In the genomic region with DNA sequence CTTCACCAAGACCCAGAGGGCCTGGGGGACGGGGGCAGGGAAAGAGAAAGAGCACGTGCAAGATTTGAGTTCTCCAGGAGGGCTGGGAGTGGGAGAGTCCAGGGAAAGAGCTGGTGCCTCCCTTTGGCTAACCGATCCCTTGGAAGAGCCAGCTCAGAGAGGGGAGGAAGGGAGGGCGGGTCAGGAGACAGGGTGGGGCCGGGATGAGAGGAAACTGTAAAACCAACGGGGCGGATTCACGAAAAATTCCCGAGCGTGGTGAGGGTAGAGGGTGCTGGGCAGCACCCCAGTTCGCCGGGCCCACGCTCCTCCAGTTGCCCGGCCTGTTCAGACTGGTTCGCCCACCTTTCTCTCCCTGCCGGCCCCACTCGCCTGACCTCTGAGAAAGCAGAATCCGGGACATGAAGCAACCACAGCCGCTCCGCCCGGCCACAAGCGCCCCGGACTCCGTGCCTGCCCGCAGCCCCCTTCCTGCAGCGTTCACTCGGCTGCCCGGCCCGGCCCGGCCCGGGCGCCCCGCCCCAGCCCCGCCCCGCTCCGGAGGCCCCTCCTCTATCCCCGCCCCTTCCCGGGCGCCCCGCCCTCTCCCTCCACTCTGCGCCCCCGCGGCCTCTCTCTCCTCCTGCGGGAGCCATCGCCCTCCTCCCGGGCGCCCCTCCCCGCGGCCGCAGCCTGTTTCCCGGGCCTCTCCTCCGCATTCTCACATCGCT, we compare ENCODE assay signal across 9 cellular contexts.
DNase-seq lines count a peak whose midpoint lies in the region; ATAC-seq lines count a peak whose summit lies in the region.
"Had no signal": no experiment of that assay in that cellular context is flagged by ENCODE, and none has a peak within 500 bp of the region (broad histone marks: within the 10 kb centered on the region; RNA-seq: fewer than 3 reads in every experiment).

No MANE protein-coding gene starts in this region.

- H3K4me1 ChIP-seq in endocrine pancreas (ENCODE audit: control insufficient read depth, insufficient read depth, low read length) (no peaks in the 10 kb centered on the region), mesendoderm (ENCODE audit: control insufficient read depth, low read depth, low read length) (peaks cover 3% of the 10 kb centered on the region)

- peak overlapping the region; percentile 18 for H3K27ac ChIP-seq in mesendoderm (ENCODE audit: low read depth, low read length)
- H3K27ac ChIP-seq: 22Rv1 had no signal

- H2BK5ac ChIP-seq in mesendoderm (ENCODE audit: low read length) = no peak overlapping the region

- peak overlapping the region; percentile 15 for H3K9ac ChIP-seq in endocrine pancreas (ENCODE audit: control insufficient read depth, insufficient read depth, low read length)
- peak overlapping the region; percentile 75 for H3K9ac ChIP-seq in mesendoderm (ENCODE audit: low read length)

- no peak overlapping the region for H2BK15ac ChIP-seq in mesendoderm (replicated peaks; ENCODE audit: low read depth)

- peak; percentile 57 to 81 (median 74) for DNase-seq in NCI-H1417 (lab: John Stamatoyannopoulos, UW)
- no peak for DNase-seq in NCI-H1417 treated with DMSO at 0.1 percent for 48 hours (lab: John Stamatoyannopoulos, UW)
- peak; percentile 85 for DNase-seq in NCI-H748 (lab: John Stamatoyannopoulos, UW; ENCODE audit: unreplicated experiment)
- peak; percentile 17 for DNase-seq in activated CD8-positive, alpha-beta memory T cell treated with anti-CD3 and anti-CD28 coated beads, Interleukin-2, amount 50 U/mL, for 24 hours (ENCODE audit: extremely low read depth)
- DNase-seq in mesendoderm = peak; percentile 78
- peak; percentile 45 for DNase-seq in stimulated activated CD8-positive, alpha-beta memory T cell treated with anti-CD3 and anti-CD28 coated beads, Interleukin-12 subunit alpha, Interleukin-12 subunit beta, amount 100 ng/mL, for 4 hours (ENCODE audit: low read depth)

- WGBS in mesendoderm (ENCODE audit: extremely low coverage, insufficient coverage, low lambda C conversion rate) = no CpG with 5 or more reads among the region's 53 CpGs

- no peaks in the 10 kb centered on the region for H3K9me3 ChIP-seq in endocrine pancreas (ENCODE audit: control insufficient read depth, low read length)

- ATAC-seq in HG03103 (IDR thresholded peaks at IDR 0.05; ENCODE audit: low read depth, unreplicated experiment) = peak; percentile 86

- H3K23ac ChIP-seq in mesendoderm (ENCODE audit: low read length) = no peak overlapping the region

- H3K4ac ChIP-seq in mesendoderm (ENCODE audit: low read depth, low read length) = no peak overlapping the region

- peak overlapping the region; percentile 87 for H3K56ac ChIP-seq in mesendoderm (ENCODE audit: low read length)

- no peaks in the 10 kb centered on the region for H3K27me3 ChIP-seq in endocrine pancreas (ENCODE audit: control insufficient read depth, insufficient read depth, low read length)
- H3K27me3 ChIP-seq in mesendoderm (ENCODE audit: insufficient read depth, low read length, poor library complexity) = no peaks in the 10 kb centered on the region

- no peak overlapping the region for H4K8ac ChIP-seq in mesendoderm (ENCODE audit: low read depth, low read length)

- H2BK120ac ChIP-seq in mesendoderm (ENCODE audit: low read depth, low read length) = no peak overlapping the region

- H3K4me2 ChIP-seq in mesendoderm (ENCODE audit: low read length) = peak overlapping the region; percentile 77

- H4K5ac ChIP-seq in mesendoderm (ENCODE audit: low read length) = no peak overlapping the region

- H3K79me2 ChIP-seq in mesendoderm (ENCODE audit: control insufficient read depth, insufficient read depth, low read length) = no peaks in the 10 kb centered on the region

- no peaks in the 10 kb centered on the region for H3K36me3 ChIP-seq in endocrine pancreas (ENCODE audit: control insufficient read depth, insufficient read depth, low read length)
- no peaks in the 10 kb centered on the region for H3K36me3 ChIP-seq in mesendoderm (ENCODE audit: control insufficient read depth, insufficient read depth, low read length)

- H3K4me3 ChIP-seq in endocrine pancreas (ENCODE audit: control insufficient read depth, insufficient read depth, low read length) (no peak overlapping the region), mesendoderm (ENCODE audit: low read length) (peak overlapping the region; percentile 53)

- H3K79me1 ChIP-seq in mesendoderm (ENCODE audit: low read length) = no peaks in the 10 kb centered on the region

- peak overlapping the region; percentile 52 for H3K18ac ChIP-seq in mesendoderm (ENCODE audit: low read length)

- H2AK5ac ChIP-seq in mesendoderm (ENCODE audit: low read length) = no peak overlapping the region
